In the genomic region with DNA sequence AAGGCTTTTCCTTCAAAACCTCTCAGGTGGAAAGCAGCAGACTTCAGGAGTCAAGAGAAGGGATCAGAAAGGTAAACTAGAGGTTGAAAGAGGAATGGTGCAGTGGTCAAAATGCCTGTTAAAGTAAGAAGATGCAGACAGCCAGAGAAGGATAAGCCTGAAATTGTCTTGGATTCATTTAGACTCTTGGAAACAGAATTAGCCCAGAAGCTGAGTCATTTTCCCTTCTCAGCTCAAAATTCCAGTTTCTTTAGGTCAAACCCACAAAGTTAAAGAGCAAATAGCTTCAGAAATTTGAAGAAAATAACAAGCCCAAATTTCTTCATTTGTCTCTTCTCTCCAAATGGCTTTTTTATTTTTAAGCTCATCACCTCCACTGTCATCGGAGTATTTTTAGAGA, we compare ENCODE assay signal across 22 cellular contexts.
DNase-seq lines count a peak whose midpoint lies in the region; ATAC-seq, FAIRE-seq and TF ChIP-seq lines count a peak whose summit lies in the region.
"Had no signal": no experiment of that assay in that cellular context is flagged by ENCODE, and none has a peak within 500 bp of the region (broad histone marks: within the 10 kb centered on the region; RNA-seq: fewer than 3 reads in every experiment).

No MANE protein-coding gene starts in this region.

- H3F3A ChIP-seq in smooth muscle cell (ENCODE audit: low read depth) = no peaks in the 10 kb centered on the region

- H3K4me3 Mint-ChIP-seq in type B pancreatic cell = no peak overlapping the region
- H3K4me3 Mint-ChIP-seq: activated CD8-positive, alpha-beta T cell treated with anti-CD3 and anti-CD28 coated beads, Interleukin-2, amount 10 ng/mL, durations not matched to agents 7 days and 5 days; activated naive CD4-positive, alpha-beta T cell treated with anti-CD3 and anti-CD28 coated beads, Interleukin-2, amount 50 U/mL, for 24 hours; activated T-cell treated with anti-CD3 and anti-CD28 coated beads, Interleukin-2, amount 50 U/mL, for 72 hours; natural killer cell treated with Interleukin-12 subunit alpha and Interleukin-12 subunit beta and Interleukin-15 and Interleukin-18, amount 100 ng/mL, for 72 hours had no signal

- in situ Hi-C loops in brain microvascular endothelial cell (cut with HindIII; ENCODE audit: low pct_ligation_motif_present, low sequenced_read_pairs) = no loop called here

- H3K4me1 ChIP-seq in smooth muscle cell (ENCODE audit: low read depth) = peaks cover 3% of the 10 kb centered on the region
- H3K4me1 ChIP-seq: suprapubic skin had no signal

- H3K9ac ChIP-seq in smooth muscle cell (ENCODE audit: low read depth) = no peak overlapping the region
- H3K9ac ChIP-seq: KMS-11 had no signal

- no peak overlapping the region for H3K27ac Mint-ChIP-seq in type B pancreatic cell
- H3K27ac Mint-ChIP-seq: activated CD8-positive, alpha-beta T cell treated with anti-CD3 and anti-CD28 coated beads, Interleukin-2, amount 10 ng/mL, durations not matched to agents 7 days and 5 days; activated naive CD4-positive, alpha-beta T cell treated with anti-CD3 and anti-CD28 coated beads, Interleukin-2, amount 50 U/mL, for 24 hours; activated T-cell treated with anti-CD3 and anti-CD28 coated beads, Interleukin-2, amount 50 U/mL, for 72 hours; natural killer cell treated with Interleukin-12 subunit alpha and Interleukin-12 subunit beta and Interleukin-15 and Interleukin-18, amount 100 ng/mL, for 72 hours had no signal

- H3K36me3 ChIP-seq in brain microvascular endothelial cell (replicated peaks) = peaks cover 19% of the 10 kb centered on the region
- H3K36me3 ChIP-seq in smooth muscle cell (ENCODE audit: low read depth) = no peaks in the 10 kb centered on the region

- no peaks in the 10 kb centered on the region for H3K9me3 Mint-ChIP-seq in type B pancreatic cell
- H3K9me3 Mint-ChIP-seq: activated naive CD4-positive, alpha-beta T cell treated with anti-CD3 and anti-CD28 coated beads, Interleukin-2, amount 50 U/mL, for 24 hours; activated T-cell treated with anti-CD3 and anti-CD28 coated beads, Interleukin-2, amount 50 U/mL, for 72 hours; natural killer cell treated with Interleukin-12 subunit alpha and Interleukin-12 subunit beta and Interleukin-15 and Interleukin-18, amount 100 ng/mL, for 72 hours had no signal

- FAIRE-seq in GM19239 (lab: Jason Lieb, UNC) = no peak
- FAIRE-seq: islet of Langerhans had no signal

- peak overlapping the region; percentile 37 for H3K4me2 ChIP-seq in smooth muscle cell
- H3K4me2 ChIP-seq: KMS-11 had no signal

- no peaks in the 10 kb centered on the region for H3K4me1 Mint-ChIP-seq in type B pancreatic cell (ENCODE audit: unreplicated experiment)
- H3K4me1 Mint-ChIP-seq: activated naive CD4-positive, alpha-beta T cell treated with anti-CD3 and anti-CD28 coated beads, Interleukin-2, amount 50 U/mL, for 24 hours had no signal

- H3K4me3 ChIP-seq in brain microvascular endothelial cell (ENCODE audit: low read depth, low read length) (no peak overlapping the region), smooth muscle cell (no peak overlapping the region)
- H3K4me3 ChIP-seq: suprapubic skin had no signal

- H4K20me1 ChIP-seq in smooth muscle cell (ENCODE audit: low read depth) = no peaks in the 10 kb centered on the region

- no peaks in the 10 kb centered on the region for H3K27me3 ChIP-seq in brain microvascular endothelial cell (replicated peaks)
- H3K27me3 ChIP-seq in smooth muscle cell (ENCODE audit: low read depth) = no peaks in the 10 kb centered on the region
- H3K27me3 ChIP-seq: suprapubic skin had no signal

- H3K79me2 ChIP-seq in smooth muscle cell (ENCODE audit: low read depth) = no peaks in the 10 kb centered on the region

- no peaks in the 10 kb centered on the region for H3K27me3 Mint-ChIP-seq in type B pancreatic cell
- H3K27me3 Mint-ChIP-seq: activated naive CD4-positive, alpha-beta T cell treated with anti-CD3 and anti-CD28 coated beads, Interleukin-2, amount 50 U/mL, for 24 hours; natural killer cell treated with Interleukin-12 subunit alpha and Interleukin-12 subunit beta and Interleukin-15 and Interleukin-18, amount 100 ng/mL, for 72 hours had no signal

- no peak overlapping the region for H3K27ac ChIP-seq in brain microvascular endothelial cell
- peak overlapping the region; percentile 63 for H3K27ac ChIP-seq in smooth muscle cell (ENCODE audit: low read depth)
- H3K27ac ChIP-seq: KMS-11, RWPE1, suprapubic skin had no signal

- 100% methylated on average over 1 of the region's 1 CpG for WGBS in smooth muscle cell (ENCODE audit: low lambda C conversion rate)

- no peak for ATAC-seq in GM21723 (IDR thresholded peaks at IDR 0.05; ENCODE audit: unreplicated experiment)
- ATAC-seq: activated CD8-positive, alpha-beta T cell treated with anti-CD3 and anti-CD28 coated beads, Interleukin-2, amount 10 ng/mL, durations not matched to agents 7 days and 5 days; activated T-cell treated with anti-CD3 and anti-CD28 coated beads, Interleukin-2, amount 50 U/mL, for 72 hours; natural killer cell treated with Interleukin-12 subunit alpha and Interleukin-12 subunit beta and Interleukin-15 and Interleukin-18, amount 100 ng/mL, for 72 hours; SK-N-SH treated with all-trans-retinoic acid at 6 μM for 48 hours had no signal

- H2AFZ ChIP-seq in smooth muscle cell (ENCODE audit: low read depth) = no peak overlapping the region

- no peaks in the 10 kb centered on the region for H3K9me3 ChIP-seq in smooth muscle cell (replicated peaks; ENCODE audit: low read depth)
- H3K9me3 ChIP-seq: suprapubic skin had no signal

- TF ChIP-seq CTCF in brain microvascular endothelial cell (IDR thresholded peaks at IDR 0.05; ENCODE audit: low read depth, low read length, missing control alignments) = no peak
- TF ChIP-seq CTCF in smooth muscle cell (IDR thresholded peaks at IDR 0.05; ENCODE audit: borderline replicate concordance, insufficient read depth, poor library complexity, severe bottlenecking) = no peak
- TF ChIP-seq CTCF in type B pancreatic cell (conservative IDR thresholded peaks at IDR 0.05) = no peak

- H3K36me3 Mint-ChIP-seq in type B pancreatic cell = peaks cover 11% of the 10 kb centered on the region

- DNase-seq in EL (peak; percentile 36), brain microvascular endothelial cell (peak; percentile 9), fibroblast of peridontal ligament (ENCODE audit: extremely low read depth) (peak; percentile 82), smooth muscle cell (lab: John Stamatoyannopoulos, UW; ENCODE audit: unreplicated experiment) (no peak), NCI-H345 treated with DMSO at 0.1 percent for 48 hours (lab: John Stamatoyannopoulos, UW; ENCODE audit: unreplicated experiment) (no peak), GM19239 (ENCODE audit: insufficient read length, low spot score) (no peak), type B pancreatic cell (ENCODE audit: extremely low spot score, unreplicated experiment) (no peak)
- DNase-seq: activated CD4-positive, CD25-positive, alpha-beta regulatory T cell; activated CD8-positive, alpha-beta T cell treated with anti-CD3 and anti-CD28 coated beads, Interleukin-2, amount 10 ng/mL, durations not matched to agents 7 days and 5 days; activated T-cell treated with anti-CD3 and anti-CD28 coated beads, Interleukin-2, amount 50 U/mL, for 72 hours; erythroblast; MV-4-11; NCI-H2029; stimulated activated CD4-positive, alpha-beta T cell treated with anti-CD3 and anti-CD28 coated beads, Interleukin-4, amount 100 ng/mL, for 1 hour had no signal

Comparison
In these comparisons a context has a peak if more than half of its experiments do, and no peak if none do; other contexts are left out.
1. DNase-seq: peak in EL (single experiment), brain microvascular endothelial cell (single experiment) and fibroblast of peridontal ligament (single experiment); none in smooth muscle cell (single experiment), NCI-H345 treated with DMSO at 0.1 percent for 48 hours (single experiment), GM19239 (single experiment) and type B pancreatic cell (single experiment).